Comparison of ENCODE assay signal across 8 cellular contexts in genomic region chr14:32382704-32383103, GRCh38. TPM values are rescaled to one million over a fixed set of nuclear protein-coding genes. Genes with fewer than 3 reads are reported as not detected.
DNase-seq lines count a peak whose midpoint lies in the region; ATAC-seq and TF ChIP-seq lines count a peak whose summit lies in the region.

No MANE protein-coding gene starts in this region.

- DNase-seq in AG08395 (ENCODE audit: low spot score) (peak; percentile 43), HPDE6-E6E7 (ENCODE audit: extremely low spot score) (peak; percentile 39), iPS-NIHi11 (ENCODE audit: low spot score) (peak; percentile 20), DMS153 (lab: John Stamatoyannopoulos, UW) (no peak)
- DNase-seq in CD8-positive, alpha-beta T cell = no peak
- no peak for DNase-seq in NK-92 treated with Interleukin-12 subunit alpha and Interleukin-12 subunit beta, amount 100 ng/mL, for 24 hours (lab: John Stamatoyannopoulos, UW)

- peak; percentile 45 for TF ChIP-seq CTCF in WI38 (IDR thresholded peaks at IDR 0.05; ENCODE audit: low read depth, low read length)
- TF ChIP-seq CTCF in CD8-positive, alpha-beta T cell (IDR thresholded peaks at IDR 0.05) = no peak

- H3K9me3 ChIP-seq in CD8-positive, alpha-beta T cell (ENCODE audit: low read length) = no peaks in the 10 kb centered on the region

- H3K36me3 Mint-ChIP-seq in CD8-positive, alpha-beta T cell = no peaks in the 10 kb centered on the region

- CTCF ChIA-PET in CD8-positive, alpha-beta T cell (lab: Charles Lee) = no interaction called here

- H3K27ac ChIP-seq in CD8-positive, alpha-beta T cell (ENCODE audit: low read depth, low read length) = no peak overlapping the region

- no peak overlapping the region for H3K27ac Mint-ChIP-seq in CD8-positive, alpha-beta T cell

- no peaks in the 10 kb centered on the region for H3K36me3 ChIP-seq in CD8-positive, alpha-beta T cell (ENCODE audit: insufficient read depth, low read length)

- no peaks in the 10 kb centered on the region for H3K9me3 Mint-ChIP-seq in CD8-positive, alpha-beta T cell

- intact Hi-C loops in CD8-positive, alpha-beta T cell (cut with DNase I, micrococcal nuclease) = no loop called here

- H3K4me3 ChIP-seq in WI38 (ENCODE audit: low read depth, low read length) = no peak overlapping the region
- no peak overlapping the region for H3K4me3 ChIP-seq in CD8-positive, alpha-beta T cell (ENCODE audit: low read depth, low read length)

- no peak overlapping the region for H3K4me3 Mint-ChIP-seq in CD8-positive, alpha-beta T cell

- POLR2A ChIA-PET in CD8-positive, alpha-beta T cell (lab: Charles Lee) = interaction anchor here (0.6 kb wide), 1 partner anchor 368 kb away, joined by 3 read pairs; no protein-coding TSS in a partner anchor

- H3K4me1 Mint-ChIP-seq in CD8-positive, alpha-beta T cell (ENCODE audit: low read depth) = peaks cover 6% of the 10 kb centered on the region

- no peak for ATAC-seq in GM19397 (IDR thresholded peaks at IDR 0.05; ENCODE audit: unreplicated experiment)
- no peak for ATAC-seq in CD8-positive, alpha-beta T cell

- H3K27me3 ChIP-seq in CD8-positive, alpha-beta T cell (ENCODE audit: insufficient read depth, low read length) = no peaks in the 10 kb centered on the region

- H3K27me3 Mint-ChIP-seq in CD8-positive, alpha-beta T cell (ENCODE audit: low read depth) = no peaks in the 10 kb centered on the region

- H3K4me1 ChIP-seq in CD8-positive, alpha-beta T cell (ENCODE audit: insufficient read depth, low read length) = no peaks in the 10 kb centered on the region

RNA-seq across cellular contexts. Expression of gene AKAP6, which starts 53.6 kb away (rescaled TPM):
- 1 to 10 TPM; 2.4 TPM for total RNA-seq in CD8-positive, alpha-beta T cell

Comparison
In these comparisons a context has a peak if more than half of its experiments do, and no peak if none do; other contexts are left out.
1. DNase-seq: peak in AG08395 (single experiment), HPDE6-E6E7 (single experiment) and iPS-NIHi11 (single experiment); none in DMS153 (single experiment), CD8-positive, alpha-beta T cell (0 of 7) and NK-92 treated with Interleukin-12 subunit alpha and Interleukin-12 subunit beta, amount 100 ng/mL, for 24 hours (single experiment).